In genomic region chrX:19130628-19131027, GRCh38 we compare ENCODE assay signal across 36 cellular contexts. TPM values are rescaled to one million over a fixed set of nuclear protein-coding genes. Genes with fewer than 3 reads are reported as not detected.
"Had no signal": no experiment of that assay in that cellular context is flagged by ENCODE, and none has a peak within 500 bp of the region (broad histone marks: within the 10 kb centered on the region; RNA-seq: fewer than 3 reads in every experiment).

No MANE protein-coding gene starts in this region.

- H3K4me3 ChIP-seq: adrenal gland, ascending aorta, breast epithelium, cardiac muscle cell, colonic mucosa, esophagus squamous epithelium, gastroesophageal sphincter, heart right ventricle, hepatocyte had no signal

- H3K4me1 ChIP-seq: adrenal gland, ascending aorta, breast epithelium, colonic mucosa, esophagus squamous epithelium, gastroesophageal sphincter had no signal

- H2AFZ ChIP-seq: hepatocyte had no signal

- DNase-seq: activated CD4-positive, alpha-beta memory T cell treated with anti-CD3 and anti-CD28 coated beads for 36 hours; activated CD4-positive, alpha-beta T cell treated with anti-CD3 and anti-CD28 coated beads for 36 hours; activated CD4-positive, alpha-beta T cell treated with anti-CD3 and anti-CD28 coated beads, Interleukin-2, amount 10 ng/mL, durations not matched to agents 24 days and 14 days; activated CD4-positive, CD25-positive, alpha-beta regulatory T cell; activated CD4-positive, CD25-positive, alpha-beta regulatory T cell treated with anti-CD3 and anti-CD28 coated beads, Interleukin-2, amount 50 U/mL, for 72 hours; activated CD8-positive, alpha-beta memory T cell treated with anti-CD3 and anti-CD28 coated beads, Interleukin-2, amount 10 ng/mL, durations not matched to agents 7 days and 5 days; activated CD8-positive, alpha-beta memory T cell treated with anti-CD3 and anti-CD28 coated beads, Interleukin-2, amount 50 U/mL, for 4 hours; activated CD8-positive, alpha-beta T cell treated with anti-CD3 and anti-CD28 coated beads, Interleukin-2, amount 10 ng/mL, durations not matched to agents 7 days and 5 days; activated effector memory CD4-positive, alpha-beta T cell treated with anti-CD3 and anti-CD28 coated beads, Interleukin-2, amount 50 U/mL, for 16 hours; activated naive CD4-positive, alpha-beta T cell treated with anti-CD3 and anti-CD28 coated beads for 36 hours; activated naive CD8-positive, alpha-beta T cell treated with anti-CD3 and anti-CD28 coated beads for 36 hours; activated naive CD8-positive, alpha-beta T cell treated with anti-CD3 and anti-CD28 coated beads, Interleukin-2, amount 50 U/mL, for 24 hours; activated T-cell treated with anti-CD3 and anti-CD28 coated beads, Interleukin-2, amount 50 U/mL, for 1 hour; activated T-cell treated with anti-CD3 and anti-CD28 coated beads, Interleukin-2, amount 50 U/mL, for 48 hours; adrenal gland; central memory CD4-positive, alpha-beta T cell; cerebellar nuclear complex; colonic mucosa; effector CD8-positive, alpha-beta T cell; esophagus squamous epithelium; foreskin melanocyte; heart right ventricle; T1000 had no signal

- ATAC-seq: activated CD4-positive, alpha-beta T cell treated with anti-CD3 and anti-CD28 coated beads for 36 hours; activated CD8-positive, alpha-beta memory T cell treated with anti-CD3 and anti-CD28 coated beads, Interleukin-2, amount 10 ng/mL, durations not matched to agents 7 days and 5 days; activated CD8-positive, alpha-beta T cell treated with anti-CD3 and anti-CD28 coated beads, Interleukin-2, amount 10 ng/mL, durations not matched to agents 7 days and 5 days; activated naive CD8-positive, alpha-beta T cell treated with anti-CD3 and anti-CD28 coated beads, Interleukin-2, amount 50 U/mL, for 24 hours; gastroesophageal sphincter; heart right ventricle had no signal

- H3K9me3 ChIP-seq: adrenal gland, ascending aorta, breast epithelium, colonic mucosa, esophagus squamous epithelium, gastroesophageal sphincter had no signal

- H3K36me3 ChIP-seq: adrenal gland, ascending aorta, breast epithelium, cardiac muscle cell, colonic mucosa, esophagus squamous epithelium, gastroesophageal sphincter, heart right ventricle had no signal

- H3K4me2 ChIP-seq: hepatocyte had no signal

- H3K27ac ChIP-seq: adrenal gland, ascending aorta, breast epithelium, cardiac muscle cell, colonic mucosa, epithelial cell of prostate, esophagus squamous epithelium, gastroesophageal sphincter, heart right ventricle, hepatocyte had no signal

- H3K27me3 ChIP-seq: adrenal gland, ascending aorta, cardiac muscle cell, colonic mucosa, esophagus squamous epithelium, gastroesophageal sphincter, hepatocyte had no signal

- H3K79me2 ChIP-seq: hepatocyte had no signal

RNA-seq across cellular contexts. Expression of gene ADGRG2, which starts 8.4 kb away (rescaled TPM):
- total RNA-seq: activated CD4-positive, alpha-beta memory T cell treated with anti-CD3 and anti-CD28 coated beads for 36 hours; activated CD4-positive, alpha-beta T cell treated with anti-CD3 and anti-CD28 coated beads for 36 hours; activated CD4-positive, alpha-beta T cell treated with anti-CD3 and anti-CD28 coated beads, Interleukin-2, amount 10 ng/mL, durations not matched to agents 24 days and 14 days; activated CD8-positive, alpha-beta memory T cell treated with anti-CD3 and anti-CD28 coated beads for 36 hours; activated CD8-positive, alpha-beta memory T cell treated with anti-CD3 and anti-CD28 coated beads, Interleukin-2, amount 10 ng/mL, durations not matched to agents 7 days and 5 days; activated CD8-positive, alpha-beta T cell treated with anti-CD3 and anti-CD28 coated beads, Interleukin-2, amount 10 ng/mL, durations not matched to agents 7 days and 5 days; activated naive CD4-positive, alpha-beta T cell treated with anti-CD3 and anti-CD28 coated beads for 36 hours; activated naive CD8-positive, alpha-beta T cell treated with anti-CD3 and anti-CD28 coated beads for 36 hours; activated T-helper 1 cell treated with anti-CD3 and anti-CD28 coated beads, Interleukin-12 subunit alpha, Interleukin-12 subunit beta, Interleukin-2, Interleukin-4 antibody, amounts not matched to agents 30 ng/mL and 10 ng/mL and 1 ng/mL, durations not matched to agents 14 hours and 24 hours and 36 hours; activated T-helper 2 cell treated with anti-CD3 and anti-CD28 coated beads, Interferon-gamma antibody, Interleukin-2, Interleukin-4, amounts not matched to agents 10 μg/mL and 5 μg/mL and 100 μg/mL, durations not matched to agents 14 hours and 24 hours and 36 hours; dermis microvascular lymphatic vessel endothelial cell; endothelial cell of umbilical vein; fibroblast of villous mesenchyme; glomerular endothelial cell had no signal
- polyA plus RNA-seq: endothelial cell of umbilical vein had no signal
